In the genomic region with DNA sequence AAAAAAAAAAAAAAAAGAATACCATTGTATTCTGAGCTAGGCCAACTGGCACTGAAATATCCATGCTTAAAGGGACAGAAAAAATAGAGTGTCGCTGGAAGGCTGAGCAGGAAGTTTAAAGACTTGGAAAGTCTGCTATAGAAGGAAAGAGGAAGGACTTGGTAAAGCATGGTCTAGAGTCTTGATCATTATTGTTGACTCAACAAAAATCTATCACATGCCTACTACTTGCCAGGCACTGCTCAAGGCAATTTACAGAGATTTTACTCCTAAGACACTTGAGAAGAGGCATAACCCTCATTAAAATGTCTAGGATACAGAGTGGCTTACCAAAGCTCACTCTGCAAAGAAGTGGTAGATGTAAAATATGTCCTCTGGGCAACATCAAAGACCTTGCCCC, we compare ENCODE assay signal across 1 cellular context.
TF ChIP-seq lines count a peak whose summit lies in the region.

No MANE protein-coding gene starts in this region.

TF ChIP-seq in K562, 482 proteins besides CTCF, POLR2A, EP300 and RAD21 (continued from another document):
- TF ChIP-seq NFE2L1 (tag; IDR thresholded peaks at IDR 0.05; ENCODE audit: borderline replicate concordance, low read depth): no peak
- TF ChIP-seq LCOR (CRISPR knock-in tag; IDR thresholded peaks at IDR 0.05): no peak
- TF ChIP-seq C11orf30 (IDR thresholded peaks at IDR 0.05; ENCODE audit: low read depth): 0 out of 2 replicates have a peak, but pooled peaks have one; percentile 5
- no peak for TF ChIP-seq POLR2B (IDR thresholded peaks at IDR 0.05; ENCODE audit: low read depth, partially characterized antibody)
- no peak for TF ChIP-seq SREBF1 (IDR thresholded peaks at IDR 0.05; ENCODE audit: borderline replicate concordance, low read depth, low read length)
- no peak for TF ChIP-seq RBM39 (optimal IDR thresholded peaks at IDR 0.05; ENCODE audit: low read depth, low read length)
- TF ChIP-seq STAT5B (CRISPR knock-in tag; IDR thresholded peaks at IDR 0.05): no peak
- TF ChIP-seq ZSCAN32 (CRISPR knock-in tag; IDR thresholded peaks at IDR 0.05): no peak
- TF ChIP-seq MAFG (tag; conservative IDR thresholded peaks at IDR 0.05): 0 out of 2 replicates have a peak, but pooled peaks have one; percentile 10
- TF ChIP-seq ZNF316 (IDR thresholded peaks at IDR 0.05): peak; percentile 38
